1 cellular context compared by ENCODE assay signal in the genomic region with DNA sequence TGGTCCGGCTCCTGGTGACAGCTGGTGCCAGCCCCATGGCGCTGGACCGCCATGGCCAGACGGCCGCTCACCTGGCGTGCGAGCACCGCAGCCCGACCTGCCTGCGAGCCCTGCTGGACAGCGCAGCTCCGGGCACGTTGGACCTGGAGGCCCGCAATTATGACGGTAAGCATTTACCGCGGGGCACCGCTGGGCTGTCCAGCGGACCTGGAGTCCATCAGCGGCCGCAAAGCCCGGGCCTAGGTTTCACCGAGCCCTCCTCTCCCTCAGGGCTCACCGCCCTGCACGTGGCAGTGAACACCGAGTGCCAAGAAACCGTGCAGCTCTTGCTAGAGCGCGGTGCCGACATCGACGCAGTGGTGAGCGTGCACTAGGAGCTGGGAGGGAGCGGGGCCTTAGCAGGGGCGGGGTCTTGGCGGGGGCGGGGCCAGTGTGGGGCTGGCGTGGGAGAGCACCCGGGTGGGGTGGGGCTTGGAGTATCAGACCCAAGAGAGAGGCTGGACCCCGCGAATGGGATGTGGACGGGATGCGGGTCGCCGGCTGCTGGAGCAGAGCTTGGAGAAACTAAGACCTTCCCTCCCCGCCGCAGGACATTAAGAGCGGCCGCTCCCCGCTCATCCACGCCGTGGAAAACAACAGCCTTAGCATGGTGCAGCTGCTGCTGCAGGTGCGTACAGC.
TF ChIP-seq lines count a peak whose summit lies in the region.

No MANE protein-coding gene starts in this region.

TF ChIP-seq in HepG2, 621 proteins besides CTCF, POLR2A, EP300 and RAD21:
- TF ChIP-seq RBFOX2 (IDR thresholded peaks at IDR 0.05; ENCODE audit: low read depth, low read length): 0 out of 2 replicates have a peak, but pooled peaks have one; percentile 51
- no peak for TF ChIP-seq ATM (IDR thresholded peaks at IDR 0.05; ENCODE audit: borderline replicate concordance)
